In the genomic region with DNA sequence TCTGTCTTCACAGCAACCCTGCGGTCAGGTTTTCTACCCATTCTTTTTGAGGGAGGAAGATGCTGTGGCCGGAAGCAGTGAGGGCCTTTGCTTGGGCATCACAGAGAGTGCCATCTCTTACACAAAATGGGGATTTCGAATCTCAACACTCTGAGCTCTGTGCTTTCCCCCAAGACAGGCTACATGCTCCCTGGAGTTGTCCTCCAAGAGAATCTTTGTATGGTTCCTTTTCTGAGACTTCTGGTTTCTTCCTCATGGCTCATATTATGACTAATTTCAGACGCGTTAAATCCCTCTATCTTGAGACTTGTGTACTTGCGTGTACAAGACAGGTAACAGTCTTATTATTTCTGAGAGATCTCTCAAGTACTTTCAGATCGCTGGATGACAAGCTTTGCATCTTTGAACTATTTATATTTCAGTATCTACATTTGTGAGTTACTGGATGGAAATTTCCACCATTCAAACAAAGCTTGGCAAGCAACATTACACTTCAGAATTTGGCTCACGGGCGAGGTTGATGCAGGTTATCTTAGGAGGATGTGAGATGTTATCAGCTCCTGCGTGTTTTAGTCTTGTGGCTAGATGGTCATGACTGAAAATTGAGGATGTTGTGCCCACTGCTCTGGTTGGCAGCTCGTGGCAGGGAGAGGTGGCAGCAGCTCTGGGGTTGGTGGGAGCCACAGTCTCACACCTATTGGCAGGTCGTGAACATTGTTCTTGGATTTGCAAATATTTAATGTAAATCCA, we compare ENCODE assay signal across 11 cellular contexts. TPM values are rescaled to one million over a fixed set of nuclear protein-coding genes. Genes with fewer than 3 reads are reported as not detected.
DNase-seq lines count a peak whose midpoint lies in the region; ATAC-seq and TF ChIP-seq lines count a peak whose summit lies in the region.
"Had no signal": no experiment of that assay in that cellular context is flagged by ENCODE, and none has a peak within 500 bp of the region (broad histone marks: within the 10 kb centered on the region; RNA-seq: fewer than 3 reads in every experiment).

No MANE protein-coding gene starts in this region.

- peak overlapping the region in 4 of 5 donors; percentile 4 to 97 (median 84) for H3K27ac ChIP-seq in adrenal gland

- H3K27me3 ChIP-seq in adrenal gland (no peaks in the 10 kb centered on the region), MG63 (no peaks in the 10 kb centered on the region)

- DNase-seq in NK-92 treated with Interleukin-12 subunit alpha and Interleukin-12 subunit beta, amount 100 ng/mL, for 24 hours (lab: John Stamatoyannopoulos, UW), result peak; percentile 49
- DNase-seq in NK-92 (lab: John Stamatoyannopoulos, UW; ENCODE audit: unreplicated experiment) (no peak), adrenal gland (peak in 4 of 7 donors; percentile 55 to 74 (median 70)), AG08395 (ENCODE audit: low spot score) (no peak), NCI-H1436 (lab: John Stamatoyannopoulos, UW) (no peak), MG63 (no peak)
- DNase-seq in activated CD4-positive, alpha-beta T cell treated with anti-CD3 and anti-CD28 coated beads for 36 hours, result peak; percentile 61
- no peak for DNase-seq in stimulated activated naive B cell treated with anti-CD40 and anti-IgM and Interleukin-4, amounts not matched to agents 10 μg/mL and 1 μg/mL and 100 μg/mL, for 72 hours
- DNase-seq: H7, left colon, MM.1S had no signal

- H3K4me3 ChIP-seq in adrenal gland (no peak overlapping the region), MG63 (no peak overlapping the region)

- peaks cover 54 to 55% of the 10 kb centered on the region in 2 donors for H3K4me1 ChIP-seq in adrenal gland (replicated peaks in 1 of 2)

- no peaks in the 10 kb centered on the region for H3K36me3 ChIP-seq in adrenal gland (replicated peaks in 1 of 2)
- no peaks in the 10 kb centered on the region for H3K36me3 ChIP-seq in MG63

- peaks cover 59% of the 10 kb centered on the region for H3K4me1 Mint-ChIP-seq in activated CD4-positive, alpha-beta T cell treated with anti-CD3 and anti-CD28 coated beads for 36 hours
- H3K4me1 Mint-ChIP-seq in stimulated activated naive B cell treated with anti-CD40 and anti-IgM and Interleukin-4, amounts not matched to agents 10 μg/mL and 1 μg/mL and 100 μg/mL, for 72 hours, result peaks cover 47 to 84% of the 10 kb centered on the region in 2 donors

- H3K27me3 Mint-ChIP-seq in activated CD4-positive, alpha-beta T cell treated with anti-CD3 and anti-CD28 coated beads for 36 hours, result no peaks in the 10 kb centered on the region
- no peaks in the 10 kb centered on the region for H3K27me3 Mint-ChIP-seq in stimulated activated naive B cell treated with anti-CD40 and anti-IgM and Interleukin-4, amounts not matched to agents 10 μg/mL and 1 μg/mL and 100 μg/mL, for 72 hours

- peak in 1 of 2 donors; percentile 17 for TF ChIP-seq POLR2A in adrenal gland (IDR thresholded peaks at IDR 0.05)

- H3K4me3 Mint-ChIP-seq in activated CD4-positive, alpha-beta T cell treated with anti-CD3 and anti-CD28 coated beads for 36 hours, result peak overlapping the region; percentile 50
- H3K4me3 Mint-ChIP-seq in stimulated activated naive B cell treated with anti-CD40 and anti-IgM and Interleukin-4, amounts not matched to agents 10 μg/mL and 1 μg/mL and 100 μg/mL, for 72 hours, result peak overlapping the region; percentile 2 to 11

- ATAC-seq in activated CD4-positive, alpha-beta T cell treated with anti-CD3 and anti-CD28 coated beads for 36 hours, result peak; percentile 7
- peak; percentile 23 to 30 for ATAC-seq in stimulated activated naive B cell treated with anti-CD40 and anti-IgM and Interleukin-4, amounts not matched to agents 10 μg/mL and 1 μg/mL and 100 μg/mL, for 72 hours (replicated peaks)
- ATAC-seq: left colon had no signal

- TF ChIP-seq CTCF in adrenal gland (IDR thresholded peaks at IDR 0.05), result no peak

- POLR2A ChIA-PET in activated CD4-positive, alpha-beta T cell treated with anti-CD3 and anti-CD28 coated beads for 36 hours (lab: Charles Lee), result interaction anchor here (0.6 to 3.0 kb wide), 9 partner anchors 9 to 290 kb away, joined by 3 to 18 read pairs (median 4); no protein-coding TSS in a partner anchor

- WGBS in adrenal gland, 4 donors, result 50 to 58% (median 54%) methylated on average over 12 of the region's 12 CpGs

- intact Hi-C loops in activated CD4-positive, alpha-beta T cell treated with anti-CD3 and anti-CD28 coated beads for 36 hours (cut with DNase I, micrococcal nuclease), result loop anchor here (1.0 to 10.0 kb wide), 11 partner anchors 10 to 656 kb away; a partner anchor contains a TSS
- intact Hi-C loops in adrenal gland (cut with DNase I), result no loop called here

- peak overlapping the region; percentile 92 for H3K27ac Mint-ChIP-seq in activated CD4-positive, alpha-beta T cell treated with anti-CD3 and anti-CD28 coated beads for 36 hours
- H3K27ac Mint-ChIP-seq in stimulated activated naive B cell treated with anti-CD40 and anti-IgM and Interleukin-4, amounts not matched to agents 10 μg/mL and 1 μg/mL and 100 μg/mL, for 72 hours, result peak overlapping the region; percentile 72

- no peaks in the 10 kb centered on the region for H3K36me3 Mint-ChIP-seq in activated CD4-positive, alpha-beta T cell treated with anti-CD3 and anti-CD28 coated beads for 36 hours (ENCODE audit: low read depth)
- H3K36me3 Mint-ChIP-seq in stimulated activated naive B cell treated with anti-CD40 and anti-IgM and Interleukin-4, amounts not matched to agents 10 μg/mL and 1 μg/mL and 100 μg/mL, for 72 hours, result no peaks in the 10 kb centered on the region

- CTCF ChIA-PET in activated CD4-positive, alpha-beta T cell treated with anti-CD3 and anti-CD28 coated beads for 36 hours (lab: Charles Lee), result interaction anchor here (0.6 to 4.3 kb wide), 29 partner anchors 8 to 176 kb away, joined by 3 to 42 read pairs (median 4); a partner anchor contains a TSS

- H3K9me3 ChIP-seq in adrenal gland (replicated peaks in 1 of 3) (no peaks in the 10 kb centered on the region), MG63 (no peaks in the 10 kb centered on the region)

- no peaks in the 10 kb centered on the region for H3K9me3 Mint-ChIP-seq in activated CD4-positive, alpha-beta T cell treated with anti-CD3 and anti-CD28 coated beads for 36 hours (ENCODE audit: low read depth)
- no peaks in the 10 kb centered on the region for H3K9me3 Mint-ChIP-seq in stimulated activated naive B cell treated with anti-CD40 and anti-IgM and Interleukin-4, amounts not matched to agents 10 μg/mL and 1 μg/mL and 100 μg/mL, for 72 hours

RNA-seq across cellular contexts. Expression of a gene that starts 19.4 kb away (rescaled TPM):
- 10 to 100 TPM; 11.6 to 16.3 TPM for total RNA-seq in activated CD4-positive, alpha-beta T cell treated with anti-CD3 and anti-CD28 coated beads for 36 hours
- total RNA-seq in adrenal gland, result 100 to 1,000 TPM in 2 of 8 donors, 10 to 100 TPM in 6; 47.8 to 136 (median 90.9) TPM
- 10 to 100 TPM; 32.5 to 52.7 (median 38.7) TPM for polyA plus RNA-seq in adrenal gland
- 0.82 and 1.9 TPM in 2 replicates for total RNA-seq in MG63 (2014; rRNA removed; shearing (Covaris generic); ENCODE audit: low replicate concordance)

Comparison
In these comparisons a context has a peak if more than half of its experiments do, and no peak if none do; other contexts are left out.
1. DNase-seq: peak in NK-92 treated with Interleukin-12 subunit alpha and Interleukin-12 subunit beta, amount 100 ng/mL, for 24 hours (single experiment), activated CD4-positive, alpha-beta T cell treated with anti-CD3 and anti-CD28 coated beads for 36 hours (single experiment) and adrenal gland (4 of 7); none in NK-92 (single experiment), stimulated activated naive B cell treated with anti-CD40 and anti-IgM and Interleukin-4, amounts not matched to agents 10 μg/mL and 1 μg/mL and 100 μg/mL, for 72 hours (single experiment), AG08395 (single experiment), NCI-H1436 (single experiment) and MG63 (single experiment).
2. intact Hi-C loops: an anchor here in activated CD4-positive, alpha-beta T cell treated with anti-CD3 and anti-CD28 coated beads for 36 hours (1.0 to 10.0 kb wide); none called in adrenal gland.